In the genomic region with DNA sequence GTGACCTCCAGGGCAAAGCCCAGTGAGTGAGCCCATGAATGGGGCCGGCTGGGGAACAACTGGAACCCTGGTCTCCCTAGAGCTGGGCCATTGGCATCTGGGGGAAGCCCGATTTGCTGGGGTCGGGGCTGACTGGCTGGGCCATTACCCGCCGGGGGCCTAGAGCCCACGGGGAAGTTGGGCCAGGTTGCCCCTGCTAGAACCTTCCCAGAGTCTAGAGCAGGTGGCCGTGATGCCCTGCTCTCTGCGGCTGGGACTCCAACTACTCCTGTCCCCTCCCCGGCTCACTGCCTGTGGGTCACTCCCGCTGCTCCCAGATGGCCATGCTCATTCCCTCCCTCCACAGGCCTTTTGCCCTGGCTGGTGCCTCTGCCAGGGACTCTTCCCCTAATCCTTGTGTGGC, we compare ENCODE assay signal across 17 cellular contexts. TPM values are rescaled to one million over a fixed set of nuclear protein-coding genes. Genes with fewer than 3 reads are reported as not detected.
A peak's percentile ranks its signal among the peaks of the same experiment; 100 is the strongest.
DNase-seq lines count a peak whose midpoint lies in the region; ATAC-seq, FAIRE-seq and TF ChIP-seq lines count a peak whose summit lies in the region.
"Had no signal": no experiment of that assay in that cellular context is flagged by ENCODE, and none has a peak within 500 bp of the region (broad histone marks: within the 10 kb centered on the region; RNA-seq: fewer than 3 reads in every experiment).

No MANE protein-coding gene starts in this region.

- H3K14ac ChIP-seq in H1 (ENCODE audit: insufficient read length): no peak overlapping the region

- H3K27ac ChIP-seq in H1 (ENCODE audit: low read depth, low read length) (no peak overlapping the region), stomach (no peak overlapping the region)
- H3K27ac ChIP-seq: GM23248 had no signal

- no peak for ATAC-seq in stimulated activated naive CD8-positive, alpha-beta T cell treated with anti-CD3 and anti-CD28 coated beads, Interleukin-15, amount 100 ng/mL, for 72 hours
- ATAC-seq in stimulated activated naive CD8-positive, alpha-beta T cell treated with anti-CD3 and anti-CD28 coated beads, Interleukin-15, Interleukin-2, amounts not matched to agents 100 U/mL and 50 U/mL, for 24 hours: no peak
- no peak for ATAC-seq in activated T-helper 17 cell treated with anti-CD3 and anti-CD28 coated beads, Interleukin-2, amount 50 U/mL, for 72 hours (replicated peaks)
- ATAC-seq: GM12878 had no signal

- H2BK15ac ChIP-seq in H1 (ENCODE audit: low read length): no peak overlapping the region

- POLR2A ChIA-PET in H1 (lab: Charles Lee; ENCODE audit: partially characterized antibody): no interaction called here

- H3K36me3 ChIP-seq in H1 (ENCODE audit: control insufficient read depth in 2 of 4, insufficient read depth in 4 of 4, low read length in 3 of 4) (no peaks in the 10 kb centered on the region), stomach (no peaks in the 10 kb centered on the region)
- H3K36me3 ChIP-seq: HAP-1 had no signal

- WGBS in H1 (ENCODE audit: extremely low coverage in 1 of 2, insufficient coverage in 1 of 2, insufficient read length in 1 of 2, insufficient replicate concordance in 2 of 2, low coverage in 1 of 2, low lambda C conversion rate in 2 of 2, missing lambda C conversion rate in 1 of 2), 2 experiments: 84% methylated on average over 8 of the region's 10 CpGs; no CpG with 5 or more reads in 1 of the 2 experiments
- WGBS in stomach, 5 donors: 84 to 94% (median 90%) methylated on average over 7 to 10 of the region's 10 CpGs

- H3K4me2 ChIP-seq in H1 (ENCODE audit: insufficient read depth in 1 of 2, low read depth in 2 of 2, low read length in 2 of 2): no peak overlapping the region

- H3K27me3 Mint-ChIP-seq in stimulated activated naive CD8-positive, alpha-beta T cell treated with anti-CD3 and anti-CD28 coated beads, Interleukin-15, amount 100 ng/mL, for 72 hours: no peaks in the 10 kb centered on the region
- no peaks in the 10 kb centered on the region for H3K27me3 Mint-ChIP-seq in activated T-helper 17 cell treated with anti-CD3 and anti-CD28 coated beads, Interleukin-2, amount 50 U/mL, for 72 hours
- H3K27me3 Mint-ChIP-seq: CD4-positive, alpha-beta T cell had no signal

- H4K20me1 ChIP-seq in H1 (replicated peaks in 1 of 2; ENCODE audit: control insufficient read depth in 1 of 2, insufficient read depth in 2 of 2, low read length in 2 of 2): peaks cover 0 to 5% of the 10 kb centered on the region in 2 experiments

- peak overlapping the region; percentile 21 to 36 for H3K27ac Mint-ChIP-seq in stimulated activated naive CD8-positive, alpha-beta T cell treated with anti-CD3 and anti-CD28 coated beads, Interleukin-15, amount 100 ng/mL, for 72 hours
- peak overlapping the region; percentile 20 for H3K27ac Mint-ChIP-seq in activated T-helper 17 cell treated with anti-CD3 and anti-CD28 coated beads, Interleukin-2, amount 50 U/mL, for 72 hours
- H3K27ac Mint-ChIP-seq: CD4-positive, alpha-beta T cell had no signal

- H2BK12ac ChIP-seq in H1 (ENCODE audit: low read depth, low read length): no peak overlapping the region

- H3K79me1 ChIP-seq in H1 (ENCODE audit: low read depth, low read length): no peaks in the 10 kb centered on the region

- H3K23ac ChIP-seq in H1 (ENCODE audit: insufficient read length): no peak overlapping the region

- no peaks in the 10 kb centered on the region for H3K36me3 Mint-ChIP-seq in activated T-helper 17 cell treated with anti-CD3 and anti-CD28 coated beads, Interleukin-2, amount 50 U/mL, for 72 hours (ENCODE audit: low read depth)

- no peak overlapping the region for H3K4me3 Mint-ChIP-seq in stimulated activated naive CD8-positive, alpha-beta T cell treated with anti-CD3 and anti-CD28 coated beads, Interleukin-15, amount 100 ng/mL, for 72 hours
- no peak overlapping the region for H3K4me3 Mint-ChIP-seq in activated T-helper 17 cell treated with anti-CD3 and anti-CD28 coated beads, Interleukin-2, amount 50 U/mL, for 72 hours
- H3K4me3 Mint-ChIP-seq: CD4-positive, alpha-beta T cell had no signal

- DNase-seq in stimulated activated naive CD8-positive, alpha-beta T cell treated with anti-CD3 and anti-CD28 coated beads, Interleukin-15, amount 100 ng/mL, for 72 hours: no peak
- DNase-seq in stimulated activated naive CD8-positive, alpha-beta T cell treated with anti-CD3 and anti-CD28 coated beads, Interleukin-15, Interleukin-2, amounts not matched to agents 100 U/mL and 50 U/mL, for 24 hours: no peak
- DNase-seq in H1 (ENCODE audit: low read depth in 1 of 2, low spot score in 2 of 2) (no peak), SKM-1 (lab: John Stamatoyannopoulos, UW; ENCODE audit: unreplicated experiment) (no peak), epidermal melanocyte (ENCODE audit: insufficient read length, low spot score) (no peak), stomach (no peak), NCI-H1105 treated with DMSO at 0.1 percent for 48 hours (lab: John Stamatoyannopoulos, UW) (no peak)
- DNase-seq: ACHN; Calu3; CD4-positive, alpha-beta T cell; DMS 273 treated with DMSO at 0.1 percent for 48 hours; GM23248 had no signal

- H2BK120ac ChIP-seq in H1 (replicated peaks; ENCODE audit: low read depth, low read length): no peak overlapping the region

- H3K9ac ChIP-seq in H1 (replicated peaks in 1 of 4; ENCODE audit: extremely low read depth in 1 of 4, low read depth in 3 of 4, low read length in 3 of 4): no peak overlapping the region
- H3K9ac ChIP-seq: GM23248 had no signal

- CTCF ChIA-PET in H1 (lab: Charles Lee; ENCODE audit: partially characterized antibody): interaction anchor here (1.1 kb wide), 1 partner anchor 45 kb away, joined by 4 read pairs; no protein-coding TSS in a partner anchor

- peaks cover 10% of the 10 kb centered on the region for H3K4me1 Mint-ChIP-seq in stimulated activated naive CD8-positive, alpha-beta T cell treated with anti-CD3 and anti-CD28 coated beads, Interleukin-15, amount 100 ng/mL, for 72 hours
- peaks cover 4% of the 10 kb centered on the region for H3K4me1 Mint-ChIP-seq in activated T-helper 17 cell treated with anti-CD3 and anti-CD28 coated beads, Interleukin-2, amount 50 U/mL, for 72 hours

- H2BK20ac ChIP-seq in H1 (ENCODE audit: low read length): no peak overlapping the region

- H4K91ac ChIP-seq in H1 (replicated peaks; ENCODE audit: insufficient read length, low read length): no peak overlapping the region

- H4K8ac ChIP-seq in H1 (ENCODE audit: extremely low read depth, insufficient read depth, low read length): peak overlapping the region; percentile 29; the same call in 1 of the 2 replicates

- H3K79me2 ChIP-seq in H1 (ENCODE audit: control insufficient read depth in 1 of 2, insufficient read depth in 2 of 2, low read length in 2 of 2): no peaks in the 10 kb centered on the region

- no peak overlapping the region for H2AFZ ChIP-seq in H1 (ENCODE audit: low read length)
- H2AFZ ChIP-seq: GM23248 had no signal

- H3K9me3 Mint-ChIP-seq in stimulated activated naive CD8-positive, alpha-beta T cell treated with anti-CD3 and anti-CD28 coated beads, Interleukin-15, amount 100 ng/mL, for 72 hours: peaks cover 8 to 10% of the 10 kb centered on the region in 2 donors
- H3K9me3 Mint-ChIP-seq in activated T-helper 17 cell treated with anti-CD3 and anti-CD28 coated beads, Interleukin-2, amount 50 U/mL, for 72 hours: peaks cover 4% of the 10 kb centered on the region
- H3K9me3 Mint-ChIP-seq: CD4-positive, alpha-beta T cell had no signal

- H3K4me3 ChIP-seq in H1 (ENCODE audit: extremely low read depth in 1 of 4, insufficient read depth in 2 of 4, low read depth in 3 of 4, low read length in 4 of 4) (no peak overlapping the region), stomach (no peak overlapping the region)
- H3K4me3 ChIP-seq: GM12878, GM23248, HAP-1 had no signal

- peaks cover 13% of the 10 kb centered on the region; the same call in 1 of the 2 replicates for H3K23me2 ChIP-seq in H1 (ENCODE audit: low read depth, low read length)

- H3K27me3 ChIP-seq in H1 (replicated peaks in 1 of 4; ENCODE audit: control insufficient read depth in 3 of 4, extremely low read depth in 1 of 4, insufficient read depth in 3 of 4, low read length in 3 of 4): peaks cover 0 to 5% (median 0%) of the 10 kb centered on the region in 4 experiments; a peak in 1 of 7 replicates
- peaks cover 0 to 43% (median 0%) of the 10 kb centered on the region in 3 donors for H3K27me3 ChIP-seq in stomach

- FAIRE-seq in H1 (lab: Jason Lieb, UNC): no peak
- FAIRE-seq: GM12878, GM18507, HTR-8/SVneo had no signal

- intact Hi-C loops in stomach (cut with DNase I; ENCODE audit: low total_unique reads): no loop called here

- no peak for TF ChIP-seq EP300 in H1 (IDR thresholded peaks at IDR 0.05; ENCODE audit: borderline replicate concordance in 1 of 2, low read depth in 2 of 2, low read length in 2 of 2)
- no peak for TF ChIP-seq EP300 in stomach (IDR thresholded peaks at IDR 0.05)

- H3K4ac ChIP-seq in H1 (replicated peaks; ENCODE audit: insufficient read length, low read depth, low read length): no peak overlapping the region

- H3K9me3 ChIP-seq in H1 (ENCODE audit: insufficient read depth in 2 of 2, low read depth in 1 of 2, low read length in 1 of 2) (no peaks in the 10 kb centered on the region), stomach (no peaks in the 10 kb centered on the region)
- H3K9me3 ChIP-seq: HAP-1 had no signal

- H2AK5ac ChIP-seq in H1 (ENCODE audit: low read depth, low read length): no peak overlapping the region

- no peak overlapping the region for H3K56ac ChIP-seq in H1 (replicated peaks; ENCODE audit: insufficient read length, low read depth, low read length)

- no peak for TF ChIP-seq CTCF in H1 (IDR thresholded peaks at IDR 0.05; ENCODE audit: control extremely low read depth in 1 of 3, insufficient read depth in 1 of 3, low read depth in 1 of 3, low read length in 3 of 3)
- TF ChIP-seq CTCF in stomach (IDR thresholded peaks at IDR 0.05): no peak

- no peak overlapping the region for H2BK5ac ChIP-seq in H1 (ENCODE audit: low read depth, low read length)

- H3K4me1 ChIP-seq in H1 (replicated peaks in 1 of 4; ENCODE audit: control insufficient read depth in 3 of 4, insufficient read depth in 4 of 4, low read length in 3 of 4) (peaks cover 0 to 12% (median 6%) of the 10 kb centered on the region in 4 experiments; a peak in 5 of 7 replicates), stomach (no peaks in the 10 kb centered on the region)
- H3K4me1 ChIP-seq: HAP-1 had no signal

- no peak overlapping the region for H4K5ac ChIP-seq in H1 (ENCODE audit: insufficient read length, low read depth, low read length)

- no peak for TF ChIP-seq RAD21 in H1 (IDR thresholded peaks at IDR 0.05 in 1 of 2, conservative IDR thresholded peaks at IDR 0.05 in 1 of 2; ENCODE audit: low read depth in 2 of 2, low read length in 2 of 2)

- H3K18ac ChIP-seq in H1 (ENCODE audit: extremely low read depth, low read length): no peak overlapping the region

- TF ChIP-seq POLR2A in H1 (IDR thresholded peaks at IDR 0.05; ENCODE audit: control extremely low read depth in 1 of 2, low read depth in 2 of 2, low read length in 2 of 2) (no peak), stomach (IDR thresholded peaks at IDR 0.05) (no peak)

RNA-seq across cellular contexts. Expression of a gene that starts 24.2 kb away (rescaled TPM):
- 10 to 100 TPM in 1 of 2 donors, 1 to 10 TPM in 1; 9.9 to 28.5 TPM for total RNA-seq in activated T-helper 17 cell treated with anti-CD3 and anti-CD28 coated beads, Interleukin-2, amount 50 U/mL, for 72 hours
- total RNA-seq in H1 (2021; fragmentation: NEBNext Ultra II Directional; extraction: Animal tissue kit (Norgen Biotek cat#: 25700)): 23.5 and 23.7 TPM in 2 replicates
- 15.3 and 24.9 TPM in 2 replicates for polyA plus RNA-seq in H1 (2011; rRNA removed)
- polyA plus RNA-seq in H1 (2011; cell fraction: cytosol; rRNA removed): 11.7 TPM
- polyA plus RNA-seq in H1 (2011; cell fraction: nucleus; rRNA removed): 37.7 TPM
- 18.6 to 23.1 TPM (median 21.2 TPM) in 4 replicates for polyA plus RNA-seq in H1 (2012, experiment 1 of 2)
- 15.5 TPM for polyA plus RNA-seq in H1 (2012, experiment 2 of 2)
- polyA plus RNA-seq in H1 (2013, experiment 1 of 2): 16.7 TPM
- 18.6 TPM for polyA plus RNA-seq in H1 (2013, experiment 2 of 2)
- 8.1 and 8.9 TPM in 2 replicates for polyA minus RNA-seq in H1 (2011; rRNA and poly(A)+ RNA removed)
- polyA minus RNA-seq in H1 (2011; cell fraction: cytosol; rRNA and poly(A)+ RNA removed): 14.1 TPM
- polyA minus RNA-seq in H1 (2011; cell fraction: nucleus; rRNA and poly(A)+ RNA removed): 14.4 TPM
- total RNA-seq in stomach: 10 to 100 TPM; 12.5 to 54.0 (median 29.0) TPM
- 1 to 10 TPM; 3.8 to 8.3 (median 7.6) TPM for polyA plus RNA-seq in stomach
